In the genomic region with DNA sequence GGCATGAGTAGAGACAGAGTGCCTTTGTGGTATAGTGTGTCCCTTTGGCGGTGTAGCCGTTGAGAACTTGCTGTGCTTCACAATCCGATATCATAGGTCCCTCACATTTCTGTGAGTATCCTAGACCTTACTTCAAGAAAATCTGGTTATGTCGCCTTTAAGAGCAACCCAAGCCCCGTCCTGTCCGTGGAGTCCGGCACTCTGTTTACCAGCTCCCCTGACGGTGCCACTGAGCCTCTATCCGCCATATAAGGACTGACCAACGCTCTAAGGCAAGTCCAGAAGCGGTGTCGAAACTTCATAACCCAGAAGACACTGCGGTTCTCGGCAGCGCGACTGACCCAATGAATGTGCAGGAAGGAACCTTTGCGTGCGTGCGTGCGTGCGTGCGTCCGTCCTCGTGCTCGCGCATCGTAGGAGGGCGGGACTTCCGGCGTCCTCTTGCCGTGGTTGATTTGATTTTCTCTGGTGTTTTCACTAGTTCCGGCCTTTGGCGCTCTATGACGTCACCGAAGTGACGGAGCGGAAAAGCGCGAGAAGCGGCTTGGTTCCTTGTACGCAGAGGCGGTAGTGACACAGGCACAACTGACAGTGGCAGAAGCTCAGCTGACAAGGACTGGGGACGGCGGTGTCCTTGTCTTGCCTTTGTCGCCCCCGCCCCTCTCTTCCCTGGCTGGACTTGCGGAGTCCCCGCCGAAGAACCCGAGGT, we compare ENCODE assay signal across 8 cellular contexts. TPM values are rescaled to one million over a fixed set of nuclear protein-coding genes. Genes with fewer than 3 reads are reported as not detected.
A peak's percentile ranks its signal among the peaks of the same experiment; 100 is the strongest.
DNase-seq lines count a peak whose midpoint lies in the region; ATAC-seq lines count a peak whose summit lies in the region.

TRAPPC2B (plus strand) TSS at position 555 of the 709 bp plus-strand sequence. CDS start 1,283 bp downstream, outside the sequence.
ZNF547 (plus strand) TSS at position 555 of the 709 bp plus-strand sequence. CDS start 5,005 bp downstream, outside the sequence.

- peak; percentile 77 to 100 (median 97) for DNase-seq in C1 segment of cervical spinal cord (lab: John Stamatoyannopoulos, UW)
- peak; percentile 100 for DNase-seq in NCI-H69 (lab: John Stamatoyannopoulos, UW)
- peak; percentile 98 for DNase-seq in activated CD4-positive, alpha-beta T cell treated with anti-CD3 and anti-CD28 coated beads, Interleukin-2, amount 50 U/mL, for 1 hour
- peak; percentile 94 for DNase-seq in cortex of kidney (lab: John Stamatoyannopoulos, UW)
- peak; percentile 99 for DNase-seq in left colon
- peak; percentile 95 to 96 for DNase-seq in stimulated activated CD4-positive, alpha-beta T cell treated with anti-CD3 and anti-CD28 coated beads, Interleukin-1b, Interleukin-23, amount 100 ng/mL, for 4 hours (ENCODE audit: low read depth in 2 of 2)

- ATAC-seq in GM19351 (IDR thresholded peaks at IDR 0.05; ENCODE audit: unreplicated experiment) (peak; percentile 95), HG03520 (IDR thresholded peaks at IDR 0.05; ENCODE audit: unreplicated experiment) (peak; percentile 91), left colon (peak; percentile 99)

- intact Hi-C loops in left colon (cut with DNase I, micrococcal nuclease): loop anchor here in 1 of 2 donors (2.0 kb wide), 1 partner anchor 14 kb away; no protein-coding TSS in a partner anchor

RNA-seq across cellular contexts. Expression of gene TRAPPC2B, which starts in this region (rescaled TPM):
- total RNA-seq in left colon: 1 to 10 TPM; 4.4 to 4.5 TPM

RNA-seq across cellular contexts. Expression of gene ZNF547, which starts in this region (rescaled TPM):
- total RNA-seq in left colon: 1 to 10 TPM; 1.4 to 1.8 TPM

Comparison
In these comparisons a context has a peak if more than half of its experiments do, and no peak if none do; other contexts are left out.
1. Peak in every context shown above with its lines: DNase-seq and ATAC-seq.